In genomic region chr3:67601919-67602608, GRCh38 we compare ENCODE assay signal across 16 cellular contexts. TPM values are rescaled to one million over a fixed set of nuclear protein-coding genes. Genes with fewer than 3 reads are reported as not detected.
DNase-seq lines count a peak whose midpoint lies in the region; ATAC-seq, FAIRE-seq and TF ChIP-seq lines count a peak whose summit lies in the region.
"Had no signal": no experiment of that assay in that cellular context is flagged by ENCODE, and none has a peak within 500 bp of the region (broad histone marks: within the 10 kb centered on the region; RNA-seq: fewer than 3 reads in every experiment).

No MANE protein-coding gene starts in this region.

- peak overlapping the region; percentile 23 for H3K27ac Mint-ChIP-seq in activated CD4-positive, alpha-beta memory T cell treated with anti-CD3 and anti-CD28 coated beads for 36 hours
- H3K27ac Mint-ChIP-seq in effector memory CD8-positive, alpha-beta T cell: peak overlapping the region; percentile 46 to 73

- peaks cover 41% of the 10 kb centered on the region for H3K36me3 Mint-ChIP-seq in activated CD4-positive, alpha-beta memory T cell treated with anti-CD3 and anti-CD28 coated beads for 36 hours
- peaks cover 18% of the 10 kb centered on the region for H3K36me3 Mint-ChIP-seq in effector memory CD8-positive, alpha-beta T cell (ENCODE audit: insufficient read depth)

- H3K36me3 ChIP-seq in DND-41 (ENCODE audit: insufficient read depth, low read length): peaks cover 26% of the 10 kb centered on the region; the same call in 1 of the 2 replicates
- H3K36me3 ChIP-seq in tibial nerve: peaks cover 0 to 40% (median 0%) of the 10 kb centered on the region in 3 donors
- H3K36me3 ChIP-seq: BE2C had no signal

- H4K20me1 ChIP-seq in DND-41 (ENCODE audit: insufficient read depth, low read length): peaks cover 3% of the 10 kb centered on the region; the same call in 1 of the 2 replicates

- WGBS in A549 (ENCODE audit: missing lambda C conversion rate): 97% methylated on average over 5 of the region's 5 CpGs
- 95% methylated on average over 5 of the region's 5 CpGs for WGBS in tibial nerve, 2 donors

- peaks cover 65% of the 10 kb centered on the region for H3K4me1 Mint-ChIP-seq in activated CD4-positive, alpha-beta memory T cell treated with anti-CD3 and anti-CD28 coated beads for 36 hours (ENCODE audit: low read depth)
- H3K4me1 Mint-ChIP-seq in effector memory CD8-positive, alpha-beta T cell (ENCODE audit: low read depth in 2 of 2): peaks cover 32 to 55% of the 10 kb centered on the region in 2 donors

- no peak for DNase-seq in A549 (ENCODE audit: low read depth in 1 of 2, low spot score in 1 of 2)
- peak; percentile 69 for DNase-seq in DND-41
- peak; percentile 18 for DNase-seq in activated CD4-positive, alpha-beta memory T cell treated with anti-CD3 and anti-CD28 coated beads for 36 hours
- DNase-seq in effector memory CD8-positive, alpha-beta T cell: no peak
- DNase-seq in NCI-H2081 (lab: John Stamatoyannopoulos, UW): no peak
- DNase-seq in tibial nerve (ENCODE audit: low spot score in 2 of 2): no peak
- DNase-seq in urothelium cell line (ENCODE audit: low spot score): no peak
- no peak for DNase-seq in anterior cingulate cortex (lab: John Stamatoyannopoulos, UW)
- DNase-seq: BE2C; caudate nucleus; IMR-90; NCI-H1694; SHP77; stimulated activated naive CD4-positive, alpha-beta T cell treated with Interleukin-2 at 50 U/mL for 16 hours had no signal

- TF ChIP-seq POLR2A in A549 (IDR thresholded peaks at IDR 0.05; ENCODE audit: low read length) (no peak), tibial nerve (IDR thresholded peaks at IDR 0.05) (no peak)

- H3K9me3 Mint-ChIP-seq in activated CD4-positive, alpha-beta memory T cell treated with anti-CD3 and anti-CD28 coated beads for 36 hours: no peaks in the 10 kb centered on the region
- no peaks in the 10 kb centered on the region for H3K9me3 Mint-ChIP-seq in effector memory CD8-positive, alpha-beta T cell

- H3K27me3 Mint-ChIP-seq in activated CD4-positive, alpha-beta memory T cell treated with anti-CD3 and anti-CD28 coated beads for 36 hours: no peaks in the 10 kb centered on the region
- H3K27me3 Mint-ChIP-seq in effector memory CD8-positive, alpha-beta T cell: no peaks in the 10 kb centered on the region

- intact Hi-C loops in activated CD4-positive, alpha-beta memory T cell treated with anti-CD3 and anti-CD28 coated beads for 36 hours (cut with micrococcal nuclease): loop anchor here (10.0 kb wide), 1 partner anchor 487 kb away; no protein-coding TSS in a partner anchor

- no peaks in the 10 kb centered on the region for H3K9me3 ChIP-seq in A549
- H3K9me3 ChIP-seq in DND-41 (ENCODE audit: insufficient read depth, low read length, severe bottlenecking): no peaks in the 10 kb centered on the region
- H3K9me3 ChIP-seq in tibial nerve: no peaks in the 10 kb centered on the region
- H3K9me3 ChIP-seq: BE2C had no signal

- no peak for TF ChIP-seq RAD21 in A549 (conservative IDR thresholded peaks at IDR 0.05 in 1 of 2, IDR thresholded peaks at IDR 0.05 in 1 of 2)

- H3K9ac ChIP-seq in DND-41 (ENCODE audit: low read depth, low read length): no peak overlapping the region; the same call in 1 of the 2 replicates

- H3K79me2 ChIP-seq in DND-41 (ENCODE audit: insufficient read depth, low read length): 0 out of 2 replicates have a peak, but pooled peaks cover 5% of the 10 kb centered on the region

- no peaks in the 10 kb centered on the region for H3K27me3 ChIP-seq in DND-41 (ENCODE audit: insufficient read depth, low read length, poor library complexity)
- no peaks in the 10 kb centered on the region for H3K27me3 ChIP-seq in tibial nerve
- H3K27me3 ChIP-seq: BE2C had no signal

- H3K4me1 ChIP-seq in A549 (peaks cover 56% of the 10 kb centered on the region), DND-41 (ENCODE audit: insufficient read depth, low read length) (peaks cover 31% of the 10 kb centered on the region), tibial nerve (peaks cover 0 to 13% (median 0%) of the 10 kb centered on the region in 4 donors)
- H3K4me1 ChIP-seq: BE2C had no signal

- ATAC-seq in A549 (no peak), DND-41 (ENCODE audit: insufficient read depth, low read depth) (peak; percentile 99)
- ATAC-seq in effector memory CD8-positive, alpha-beta T cell (replicated peaks): peak; percentile 56

- H3K4me3 ChIP-seq in A549: no peak overlapping the region
- no peak overlapping the region for H3K4me3 ChIP-seq in DND-41 (ENCODE audit: low read depth in 1 of 2, low read length in 2 of 2)
- H3K4me3 ChIP-seq in tibial nerve: no peak overlapping the region

- H3K27ac ChIP-seq in A549: peak overlapping the region in 1 of 2 experiments; percentile 71; a peak in 3 of 6 replicates
- peak overlapping the region; percentile 77 for H3K27ac ChIP-seq in DND-41 (ENCODE audit: low read length)
- no peak overlapping the region for H3K27ac ChIP-seq in tibial nerve
- H3K27ac ChIP-seq: epithelial cell of prostate had no signal

- FAIRE-seq in A549 (lab: Jason Lieb, UNC) (no peak), urothelium cell line (lab: Jason Lieb, UNC) (no peak)
- FAIRE-seq: TTC549 had no signal

- TF ChIP-seq EP300 in A549 (IDR thresholded peaks at IDR 0.05): no peak
- TF ChIP-seq EP300 in tibial nerve (IDR thresholded peaks at IDR 0.05): no peak

- TF ChIP-seq CTCF in A549 (IDR thresholded peaks at IDR 0.05) (no peak), DND-41 (IDR thresholded peaks at IDR 0.05; ENCODE audit: borderline replicate concordance, extremely low read depth, low read length, poor library complexity, severe bottlenecking) (no peak), tibial nerve (IDR thresholded peaks at IDR 0.05) (no peak)

- H3K4me2 ChIP-seq in A549: 0 out of 3 replicates have a peak overlapping the region, but pooled peaks have one; percentile 19
- peak overlapping the region; percentile 56; the same call in 1 of the 2 replicates for H3K4me2 ChIP-seq in DND-41 (ENCODE audit: insufficient read depth, low read length)

- H2AFZ ChIP-seq in DND-41 (ENCODE audit: low read depth, low read length): no peak overlapping the region

- no peak overlapping the region for H3K4me3 Mint-ChIP-seq in activated CD4-positive, alpha-beta memory T cell treated with anti-CD3 and anti-CD28 coated beads for 36 hours
- peak overlapping the region; percentile 30 to 50 for H3K4me3 Mint-ChIP-seq in effector memory CD8-positive, alpha-beta T cell

- POLR2A ChIA-PET in A549 (lab: Yijun Ruan, JAX): no interaction called here
- POLR2A ChIA-PET in activated CD4-positive, alpha-beta memory T cell treated with anti-CD3 and anti-CD28 coated beads for 36 hours (lab: Charles Lee): no interaction called here

- CTCF ChIA-PET in A549 (lab: Yijun Ruan, JAX): no interaction called here
- CTCF ChIA-PET in activated CD4-positive, alpha-beta memory T cell treated with anti-CD3 and anti-CD28 coated beads for 36 hours (lab: Charles Lee): interaction anchor here (1.0 to 1.2 kb wide), 3 partner anchors 33 to 188 kb away, joined by 4 to 5 read pairs (median 4); no protein-coding TSS in a partner anchor

TF ChIP-seq in A549, 52 proteins besides CTCF, POLR2A, EP300 and RAD21:
- TF ChIP-seq TFCP2L1 (CRISPR knock-in tag; IDR thresholded peaks at IDR 0.05) (no peak), JUNB (IDR thresholded peaks at IDR 0.05) (no peak), EHF (CRISPR knock-in tag; IDR thresholded peaks at IDR 0.05) (no peak), POLR2AphosphoS2 (conservative IDR thresholded peaks at IDR 0.05; ENCODE audit: low read length) (no peak)

RNA-seq across cellular contexts. Expression of gene SUCLG2, which starts 52.3 kb away (rescaled TPM):
- polyA plus RNA-seq in A549 (2011; rRNA removed) (37.6 and 61.3 TPM in 2 replicates), A549 (2017; fragmentation: RNase III; extraction: RNeasy Plus Mini Kit Qiagen cat#74134 plus additional on column Dnase treatment) (39.8 to 42.4 TPM (median 42.2 TPM) in 3 replicates)
- polyA plus RNA-seq in A549 (2012; cell fraction: cytosol; rRNA removed): 13.2 and 14.7 TPM in 2 replicates
- 5.8 and 8.0 TPM in 2 replicates for polyA plus RNA-seq in A549 (2012; cell fraction: nucleus; rRNA removed)
- polyA minus RNA-seq in A549 (2011; rRNA and poly(A)+ RNA removed): 15.1 and 15.2 TPM in 2 replicates
- total RNA-seq in activated CD4-positive, alpha-beta memory T cell treated with anti-CD3 and anti-CD28 coated beads for 36 hours: 10 to 100 TPM; 53.3 to 57.8 TPM
- 10 to 100 TPM; 28.0 to 52.8 (median 42.7) TPM for total RNA-seq in tibial nerve

Comparison
In these comparisons a context has a peak if more than half of its experiments do, and no peak if none do; other contexts are left out.
1. ATAC-seq: peak in DND-41 (single experiment) and effector memory CD8-positive, alpha-beta T cell (single experiment); none in A549 (0 of 2).
2. DNase-seq: peak in DND-41 (single experiment) and activated CD4-positive, alpha-beta memory T cell treated with anti-CD3 and anti-CD28 coated beads for 36 hours (single experiment); none in A549 (0 of 2), effector memory CD8-positive, alpha-beta T cell (0 of 3), NCI-H2081 (0 of 2), tibial nerve (0 of 2), urothelium cell line (single experiment) and anterior cingulate cortex (0 of 58).